27 cellular contexts compared by ENCODE assay signal in the genomic region with DNA sequence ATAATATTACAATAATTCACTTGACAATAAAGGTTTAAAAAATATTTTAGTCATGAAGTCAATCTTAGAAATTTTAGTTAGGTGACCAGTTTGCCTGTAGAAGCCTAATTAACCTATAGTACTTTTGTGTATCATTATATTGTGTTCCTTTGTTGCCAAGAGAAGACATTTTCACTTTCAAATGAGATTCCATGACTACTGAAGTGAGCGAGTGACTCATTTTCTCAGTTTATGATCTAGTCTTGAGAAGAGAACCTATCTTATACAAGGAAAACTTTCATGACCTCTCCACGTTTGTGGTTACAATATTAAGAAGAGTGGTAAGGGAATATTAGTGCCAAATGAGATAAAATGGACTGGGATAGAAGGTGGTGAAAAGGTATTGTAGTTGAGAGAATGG.
"Had no signal": no experiment of that assay in that cellular context is flagged by ENCODE, and none has a peak within 500 bp of the region (broad histone marks: within the 10 kb centered on the region; RNA-seq: fewer than 3 reads in every experiment).

No MANE protein-coding gene starts in this region.

- H3K4me3 ChIP-seq: PC-9, SK-N-MC had no signal

- FAIRE-seq: TTC549 had no signal

- DNase-seq: activated CD4-positive, alpha-beta memory T cell treated with anti-CD3 and anti-CD28 coated beads, Interleukin-2, amount 10 ng/mL, durations not matched to agents 7 days and 5 days; activated CD4-positive, alpha-beta T cell treated with anti-CD3 and anti-CD28 coated beads for 36 hours; activated CD4-positive, alpha-beta T cell treated with anti-CD3 and anti-CD28 coated beads, Interleukin-2, amount 50 U/mL, for 1 hour; activated CD4-positive, CD25-positive, alpha-beta regulatory T cell; activated gamma-delta T cell; activated naive CD4-positive, alpha-beta T cell treated with anti-CD3 and anti-CD28 coated beads for 36 hours; activated T-cell treated with anti-CD3 and anti-CD28 coated beads for 4 hours; activated T-cell treated with anti-CD3 and anti-CD28 coated beads, Interleukin-2, amount 50 U/mL, for 48 hours; amygdala; brain microvascular endothelial cell; caudate nucleus; Kasumi-1; KBM-7; NCI-H1105 treated with DMSO at 0.1 percent for 48 hours; NCI-H1436 treated with DMSO at 0.1 percent for 48 hours; NCI-H187; NCI-H2081; NCI-H446; NCI-H524; PC-9; SIG-M5; T-cell; T-helper 2 cell; T1000 had no signal

- ATAC-seq: activated CD4-positive, alpha-beta T cell treated with anti-CD3 and anti-CD28 coated beads for 36 hours; activated T-helper 17 cell treated with anti-CD3 and anti-CD28 coated beads, Interleukin-2, amount 50 U/mL, for 72 hours; T-cell had no signal
